9 cellular contexts compared by ENCODE assay signal in genomic region chr5:131528682-131529081, GRCh38.
A peak's percentile ranks its signal among the peaks of the same experiment; 100 is the strongest.
DNase-seq lines count a peak whose midpoint lies in the region; ATAC-seq lines count a peak whose summit lies in the region.
"Had no signal": no experiment of that assay in that cellular context is flagged by ENCODE, and none has a peak within 500 bp of the region (broad histone marks: within the 10 kb centered on the region; RNA-seq: fewer than 3 reads in every experiment).

No MANE protein-coding gene starts in this region.

- 0 out of 22 replicates have a peak, but pooled peaks cover 0 to 4% (median 0%) of the 10 kb centered on the region in 11 experiments for H3K9me3 ChIP-seq in BLaER1 treated with 17β-estradiol and CSF1 and Interleukin-3, amounts not matched to agents 10 nM and 100 nM (replicated peaks in 1 of 11)
- no peaks in the 10 kb centered on the region for H3K9me3 ChIP-seq in aorta (ENCODE audit: control insufficient read depth, low read length)
- H3K9me3 ChIP-seq: ovary had no signal

- peak overlapping the region; percentile 46 for H3K4me3 Mint-ChIP-seq in activated naive CD8-positive, alpha-beta T cell

- H3K9me3 Mint-ChIP-seq in activated naive CD8-positive, alpha-beta T cell (ENCODE audit: low read depth), result no peaks in the 10 kb centered on the region

- no peaks in the 10 kb centered on the region; a peak in 1 of 22 replicates for H4K20me1 ChIP-seq in BLaER1 treated with 17β-estradiol and CSF1 and Interleukin-3, amounts not matched to agents 10 nM and 100 nM

- peaks cover 13% of the 10 kb centered on the region for H3K36me3 Mint-ChIP-seq in activated naive CD8-positive, alpha-beta T cell

- ATAC-seq in GM18870 (IDR thresholded peaks at IDR 0.05; ENCODE audit: unreplicated experiment) (peak; percentile 59), HG03135 (IDR thresholded peaks at IDR 0.05; ENCODE audit: unreplicated experiment) (peak; percentile 47), GM21367 (IDR thresholded peaks at IDR 0.05; ENCODE audit: unreplicated experiment) (no peak), aorta (ENCODE audit: low FRiP score) (no peak)

- no peaks in the 10 kb centered on the region for H3K27me3 ChIP-seq in BLaER1 treated with 17β-estradiol and CSF1 and Interleukin-3, amounts not matched to agents 10 nM and 100 nM
- H3K27me3 ChIP-seq in aorta (ENCODE audit: control insufficient read depth in 1 of 2, insufficient read depth in 2 of 2, low read length in 1 of 2), result no peaks in the 10 kb centered on the region
- H3K27me3 ChIP-seq: ovary had no signal

- H3K4me1 Mint-ChIP-seq in activated naive CD8-positive, alpha-beta T cell (ENCODE audit: low read depth), result peaks cover 82% of the 10 kb centered on the region

- H3K4me1 ChIP-seq in BLaER1 treated with 17β-estradiol and CSF1 and Interleukin-3, amounts not matched to agents 10 nM and 100 nM, result peaks cover 41 to 82% (median 53%) of the 10 kb centered on the region in 10 experiments
- H3K4me1 ChIP-seq in aorta (ENCODE audit: control insufficient read depth in 1 of 2, insufficient read depth in 2 of 2, low read length in 2 of 2), result no peaks in the 10 kb centered on the region

- peak overlapping the region in 8 of 11 experiments; percentile 4 to 50 (median 26); a peak in 10 of 22 replicates for H3K27ac ChIP-seq in BLaER1 treated with 17β-estradiol and CSF1 and Interleukin-3, amounts not matched to agents 10 nM and 100 nM
- no peak overlapping the region for H3K27ac ChIP-seq in aorta (ENCODE audit: low read depth in 1 of 2, low read length in 2 of 2)
- H3K27ac ChIP-seq: ovary had no signal

- no peak for DNase-seq in A172 (ENCODE audit: low spot score)
- DNase-seq in aorta, result no peak
- DNase-seq in stimulated activated naive CD4-positive, alpha-beta T cell (lab: John Stamatoyannopoulos, UW), result no peak
- DNase-seq: ovary had no signal

- H3K27ac Mint-ChIP-seq in activated naive CD8-positive, alpha-beta T cell, result peak overlapping the region; percentile 59

- peaks cover 0 to 36% (median 15%) of the 10 kb centered on the region in 11 experiments; a peak in 11 of 22 replicates for H3K36me3 ChIP-seq in BLaER1 treated with 17β-estradiol and CSF1 and Interleukin-3, amounts not matched to agents 10 nM and 100 nM
- no peaks in the 10 kb centered on the region for H3K36me3 ChIP-seq in aorta (ENCODE audit: control insufficient read depth in 1 of 2, insufficient read depth in 2 of 2, low read length in 1 of 2)
- H3K36me3 ChIP-seq: ovary had no signal

- H3K27me3 Mint-ChIP-seq in activated naive CD8-positive, alpha-beta T cell, result no peaks in the 10 kb centered on the region

- peak overlapping the region in 8 of 11 experiments; percentile 6 to 56 (median 50); a peak in 12 of 22 replicates for H3K4me2 ChIP-seq in BLaER1 treated with 17β-estradiol and CSF1 and Interleukin-3, amounts not matched to agents 10 nM and 100 nM

- no peak overlapping the region for H3K4me3 ChIP-seq in BLaER1 treated with 17β-estradiol and CSF1 and Interleukin-3, amounts not matched to agents 10 nM and 100 nM
- H3K4me3 ChIP-seq in aorta (ENCODE audit: low read length in 2 of 2), result no peak overlapping the region
- H3K4me3 ChIP-seq: ovary had no signal

- intact Hi-C loops in aorta (cut with DNase I), result no loop called here

- no peak overlapping the region for H3K9ac ChIP-seq in BLaER1 treated with 17β-estradiol and CSF1 and Interleukin-3, amounts not matched to agents 10 nM and 100 nM

Comparison
In these comparisons a context has a peak if more than half of its experiments do, and no peak if none do; other contexts are left out.
1. H3K27ac ChIP-seq: peak in BLaER1 treated with 17β-estradiol and CSF1 and Interleukin-3, amounts not matched to agents 10 nM and 100 nM (8 of 11); none in aorta (0 of 2).
2. ATAC-seq: peak in GM18870 (single experiment) and HG03135 (single experiment); none in GM21367 (single experiment) and aorta (single experiment).